1 cellular context compared by ENCODE assay signal in the genomic region with DNA sequence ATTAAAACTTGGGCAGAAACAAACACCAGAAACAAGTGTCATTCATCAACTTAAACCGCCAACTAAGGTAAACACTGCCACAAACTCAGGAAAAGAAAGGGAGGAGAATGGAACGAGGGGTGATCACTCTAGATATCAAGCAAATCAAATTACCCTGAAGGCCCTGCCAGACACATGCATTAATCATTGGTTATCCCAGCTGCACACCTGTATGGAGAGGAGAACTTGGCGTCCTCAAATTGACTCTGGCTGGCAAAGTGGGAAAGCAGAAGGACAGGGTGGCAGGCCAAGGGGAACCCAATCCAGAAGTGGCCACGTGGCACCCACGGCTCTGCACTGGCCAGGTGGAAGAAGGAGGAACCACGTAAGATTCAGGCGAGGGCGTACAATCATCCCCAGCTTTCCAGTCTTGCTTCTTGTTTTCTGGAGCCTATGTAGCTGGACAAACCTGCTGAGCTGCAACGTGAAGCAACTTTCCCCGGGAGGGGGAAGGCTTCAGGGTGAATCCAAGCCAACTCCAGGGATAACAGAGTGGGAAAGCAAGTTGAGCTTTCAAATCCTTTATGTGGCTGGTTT.
TF ChIP-seq lines count a peak whose summit lies in the region.

No MANE protein-coding gene starts in this region.

TF ChIP-seq in K562, 482 proteins besides CTCF, POLR2A, EP300 and RAD21 (continued from another document and continues in another):
- TF ChIP-seq, protein P1, sequence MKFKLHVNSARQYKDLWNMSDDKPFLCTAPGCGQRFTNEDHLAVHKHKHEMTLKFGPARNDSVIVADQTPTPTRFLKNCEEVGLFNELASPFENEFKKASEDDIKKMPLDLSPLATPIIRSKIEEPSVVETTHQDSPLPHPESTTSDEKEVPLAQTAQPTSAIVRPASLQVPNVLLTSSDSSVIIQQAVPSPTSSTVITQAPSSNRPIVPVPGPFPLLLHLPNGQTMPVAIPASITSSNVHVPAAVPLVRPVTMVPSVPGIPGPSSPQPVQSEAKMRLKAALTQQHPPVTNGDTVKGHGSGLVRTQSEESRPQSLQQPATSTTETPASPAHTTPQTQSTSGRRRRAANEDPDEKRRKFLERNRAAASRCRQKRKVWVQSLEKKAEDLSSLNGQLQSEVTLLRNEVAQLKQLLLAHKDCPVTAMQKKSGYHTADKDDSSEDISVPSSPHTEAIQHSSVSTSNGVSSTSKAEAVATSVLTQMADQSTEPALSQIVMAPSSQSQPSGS (CRISPR knock-in tag; IDR thresholded peaks at IDR 0.05) = no peak
- TF ChIP-seq MCM3 (IDR thresholded peaks at IDR 0.05) (no peak), ZKSCAN3 (CRISPR knock-in tag; IDR thresholded peaks at IDR 0.05) (no peak), JUND (IDR thresholded peaks at IDR 0.05; ENCODE audit: borderline replicate concordance, low read depth, low read length) (no peak), JUND (tag; IDR thresholded peaks at IDR 0.05; ENCODE audit: borderline replicate concordance, low read depth, low read length) (peak; percentile 21; the same call in 1 of the 3 replicates), TEAD2 (tag; IDR thresholded peaks at IDR 0.05) (peak; percentile 76), KAT2B (IDR thresholded peaks at IDR 0.05; ENCODE audit: low read depth, low read length) (no peak), NFYB (IDR thresholded peaks at IDR 0.05; ENCODE audit: extremely low read depth, insufficient read length) (no peak), TAF7 (tag; IDR thresholded peaks at IDR 0.05) (no peak; the same call in 1 of the 2 replicates), GATA2 (CRISPR knock-in tag; IDR thresholded peaks at IDR 0.05) (no peak), ZFP1 (CRISPR knock-in tag; IDR thresholded peaks at IDR 0.05) (no peak), XRCC4 (IDR thresholded peaks at IDR 0.05; ENCODE audit: extremely low read depth, insufficient read depth, insufficient read length) (no peak), WHSC1 (IDR thresholded peaks at IDR 0.05; ENCODE audit: low read length) (no peak), HEY1 (CRISPR knock-in tag; IDR thresholded peaks at IDR 0.05; ENCODE audit: borderline replicate concordance) (no peak), SIX5 (IDR thresholded peaks at IDR 0.05; ENCODE audit: borderline replicate concordance in 1 of 2, insufficient read depth in 1 of 2, low read depth in 1 of 2, low read length in 2 of 2) (no peak), GABPB1 (CRISPR knock-in tag; IDR thresholded peaks at IDR 0.05) (no peak), ARNT (IDR thresholded peaks at IDR 0.05) (0 out of 4 replicates have a peak, but pooled peaks have one; percentile 30 to 39), MCM5 (IDR thresholded peaks at IDR 0.05; ENCODE audit: low read depth) (no peak), POLR3G (IDR thresholded peaks at IDR 0.05; ENCODE audit: extremely low read depth, insufficient read length, insufficient replicate concordance) (no peak), LEF1 (IDR thresholded peaks at IDR 0.05) (no peak), BACH1 (tag; IDR thresholded peaks at IDR 0.05) (no peak), POU5F1 (IDR thresholded peaks at IDR 0.05; ENCODE audit: borderline replicate concordance, low read depth, low read length, partially characterized antibody) (no peak), ZZZ3 (IDR thresholded peaks at IDR 0.05) (no peak), HDAC3 (IDR thresholded peaks at IDR 0.05; ENCODE audit: borderline replicate concordance, partially characterized antibody) (peak; percentile 70), MECOM (CRISPR knock-in tag; IDR thresholded peaks at IDR 0.05) (peak; percentile 67), U2AF1 (optimal IDR thresholded peaks at IDR 0.05; ENCODE audit: low read depth, low read length) (no peak), ETV5 (CRISPR knock-in tag; IDR thresholded peaks at IDR 0.05; ENCODE audit: low read depth) (no peak; the same call in 1 of the 2 replicates), CHAMP1 (IDR thresholded peaks at IDR 0.05) (no peak; the same call in 1 of the 2 replicates), ZNF561 (CRISPR knock-in tag; conservative IDR thresholded peaks at IDR 0.05) (no peak), TFAP4 (CRISPR knock-in tag; IDR thresholded peaks at IDR 0.05; ENCODE audit: borderline replicate concordance) (no peak; the same call in 1 of the 2 replicates), CREB3 (tag; conservative IDR thresholded peaks at IDR 0.05; ENCODE audit: low read depth) (peak; percentile 95), TAL1 (IDR thresholded peaks at IDR 0.05) (peak; percentile 54), ELF2 (CRISPR knock-in tag; IDR thresholded peaks at IDR 0.05) (no peak), UBTF (IDR thresholded peaks at IDR 0.05; ENCODE audit: borderline replicate concordance in 1 of 2, low read depth in 2 of 2, low read length in 2 of 2) (no peak), FOS (IDR thresholded peaks at IDR 0.05; ENCODE audit: extremely low read depth, insufficient read length) (no peak), NEUROD1 (IDR thresholded peaks at IDR 0.05; ENCODE audit: borderline replicate concordance, low read depth, low read length, partially characterized antibody) (peak; percentile 50), MYBL2 (IDR thresholded peaks at IDR 0.05; ENCODE audit: low read depth) (no peak), MYBL2 (CRISPR knock-in tag; IDR thresholded peaks at IDR 0.05; ENCODE audit: borderline replicate concordance) (no peak), NCOR1 (IDR thresholded peaks at IDR 0.05) (peak; percentile 43; the same call in 1 of the 2 replicates), MTA2 (IDR thresholded peaks at IDR 0.05; ENCODE audit: low read depth) (peak; percentile 33; the same call in 1 of the 2 replicates), SAFB (IDR thresholded peaks at IDR 0.05; ENCODE audit: borderline replicate concordance, low read depth, low read length) (no peak), DNMT1 (IDR thresholded peaks at IDR 0.05) (no peak)
- TF ChIP-seq, protein P2, sequence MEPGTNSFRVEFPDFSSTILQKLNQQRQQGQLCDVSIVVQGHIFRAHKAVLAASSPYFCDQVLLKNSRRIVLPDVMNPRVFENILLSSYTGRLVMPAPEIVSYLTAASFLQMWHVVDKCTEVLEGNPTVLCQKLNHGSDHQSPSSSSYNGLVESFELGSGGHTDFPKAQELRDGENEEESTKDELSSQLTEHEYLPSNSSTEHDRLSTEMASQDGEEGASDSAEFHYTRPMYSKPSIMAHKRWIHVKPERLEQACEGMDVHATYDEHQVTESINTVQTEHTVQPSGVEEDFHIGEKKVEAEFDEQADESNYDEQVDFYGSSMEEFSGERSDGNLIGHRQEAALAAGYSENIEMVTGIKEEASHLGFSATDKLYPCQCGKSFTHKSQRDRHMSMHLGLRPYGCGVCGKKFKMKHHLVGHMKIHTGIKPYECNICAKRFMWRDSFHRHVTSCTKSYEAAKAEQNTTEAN (CRISPR knock-in tag; IDR thresholded peaks at IDR 0.05) = no peak
- TF ChIP-seq, protein P3, sequence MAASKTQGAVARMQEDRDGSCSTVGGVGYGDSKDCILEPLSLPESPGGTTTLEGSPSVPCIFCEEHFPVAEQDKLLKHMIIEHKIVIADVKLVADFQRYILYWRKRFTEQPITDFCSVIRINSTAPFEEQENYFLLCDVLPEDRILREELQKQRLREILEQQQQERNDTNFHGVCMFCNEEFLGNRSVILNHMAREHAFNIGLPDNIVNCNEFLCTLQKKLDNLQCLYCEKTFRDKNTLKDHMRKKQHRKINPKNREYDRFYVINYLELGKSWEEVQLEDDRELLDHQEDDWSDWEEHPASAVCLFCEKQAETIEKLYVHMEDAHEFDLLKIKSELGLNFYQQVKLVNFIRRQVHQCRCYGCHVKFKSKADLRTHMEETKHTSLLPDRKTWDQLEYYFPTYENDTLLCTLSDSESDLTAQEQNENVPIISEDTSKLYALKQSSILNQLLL (CRISPR knock-in tag; IDR thresholded peaks at IDR 0.05; ENCODE audit: borderline replicate concordance) = no peak
- TF ChIP-seq, protein P4, sequence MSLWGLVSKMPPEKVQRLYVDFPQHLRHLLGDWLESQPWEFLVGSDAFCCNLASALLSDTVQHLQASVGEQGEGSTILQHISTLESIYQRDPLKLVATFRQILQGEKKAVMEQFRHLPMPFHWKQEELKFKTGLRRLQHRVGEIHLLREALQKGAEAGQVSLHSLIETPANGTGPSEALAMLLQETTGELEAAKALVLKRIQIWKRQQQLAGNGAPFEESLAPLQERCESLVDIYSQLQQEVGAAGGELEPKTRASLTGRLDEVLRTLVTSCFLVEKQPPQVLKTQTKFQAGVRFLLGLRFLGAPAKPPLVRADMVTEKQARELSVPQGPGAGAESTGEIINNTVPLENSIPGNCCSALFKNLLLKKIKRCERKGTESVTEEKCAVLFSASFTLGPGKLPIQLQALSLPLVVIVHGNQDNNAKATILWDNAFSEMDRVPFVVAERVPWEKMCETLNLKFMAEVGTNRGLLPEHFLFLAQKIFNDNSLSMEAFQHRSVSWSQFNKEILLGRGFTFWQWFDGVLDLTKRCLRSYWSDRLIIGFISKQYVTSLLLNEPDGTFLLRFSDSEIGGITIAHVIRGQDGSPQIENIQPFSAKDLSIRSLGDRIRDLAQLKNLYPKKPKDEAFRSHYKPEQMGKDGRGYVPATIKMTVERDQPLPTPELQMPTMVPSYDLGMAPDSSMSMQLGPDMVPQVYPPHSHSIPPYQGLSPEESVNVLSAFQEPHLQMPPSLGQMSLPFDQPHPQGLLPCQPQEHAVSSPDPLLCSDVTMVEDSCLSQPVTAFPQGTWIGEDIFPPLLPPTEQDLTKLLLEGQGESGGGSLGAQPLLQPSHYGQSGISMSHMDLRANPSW (CRISPR knock-in tag; IDR thresholded peaks at IDR 0.05) = no peak
- TF ChIP-seq, protein P5, sequence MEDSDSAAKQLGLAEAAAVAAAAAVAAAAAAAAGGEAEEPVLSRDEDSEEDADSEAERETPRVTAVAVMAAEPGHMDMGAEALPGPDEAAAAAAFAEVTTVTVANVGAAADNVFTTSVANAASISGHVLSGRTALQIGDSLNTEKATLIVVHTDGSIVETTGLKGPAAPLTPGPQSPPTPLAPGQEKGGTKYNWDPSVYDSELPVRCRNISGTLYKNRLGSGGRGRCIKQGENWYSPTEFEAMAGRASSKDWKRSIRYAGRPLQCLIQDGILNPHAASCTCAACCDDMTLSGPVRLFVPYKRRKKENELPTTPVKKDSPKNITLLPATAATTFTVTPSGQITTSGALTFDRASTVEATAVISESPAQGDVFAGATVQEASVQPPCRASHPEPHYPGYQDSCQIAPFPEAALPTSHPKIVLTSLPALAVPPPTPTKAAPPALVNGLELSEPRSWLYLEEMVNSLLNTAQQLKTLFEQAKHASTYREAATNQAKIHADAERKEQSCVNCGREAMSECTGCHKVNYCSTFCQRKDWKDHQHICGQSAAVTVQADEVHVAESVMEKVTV (CRISPR knock-in tag; IDR thresholded peaks at IDR 0.05) = no peak
- TF ChIP-seq, protein P6, sequence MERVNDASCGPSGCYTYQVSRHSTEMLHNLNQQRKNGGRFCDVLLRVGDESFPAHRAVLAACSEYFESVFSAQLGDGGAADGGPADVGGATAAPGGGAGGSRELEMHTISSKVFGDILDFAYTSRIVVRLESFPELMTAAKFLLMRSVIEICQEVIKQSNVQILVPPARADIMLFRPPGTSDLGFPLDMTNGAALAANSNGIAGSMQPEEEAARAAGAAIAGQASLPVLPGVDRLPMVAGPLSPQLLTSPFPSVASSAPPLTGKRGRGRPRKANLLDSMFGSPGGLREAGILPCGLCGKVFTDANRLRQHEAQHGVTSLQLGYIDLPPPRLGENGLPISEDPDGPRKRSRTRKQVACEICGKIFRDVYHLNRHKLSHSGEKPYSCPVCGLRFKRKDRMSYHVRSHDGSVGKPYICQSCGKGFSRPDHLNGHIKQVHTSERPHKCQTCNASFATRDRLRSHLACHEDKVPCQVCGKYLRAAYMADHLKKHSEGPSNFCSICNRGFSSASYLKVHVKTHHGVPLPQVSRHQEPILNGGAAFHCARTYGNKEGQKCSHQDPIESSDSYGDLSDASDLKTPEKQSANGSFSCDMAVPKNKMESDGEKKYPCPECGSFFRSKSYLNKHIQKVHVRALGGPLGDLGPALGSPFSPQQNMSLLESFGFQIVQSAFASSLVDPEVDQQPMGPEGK (CRISPR knock-in tag; IDR thresholded peaks at IDR 0.05; ENCODE audit: borderline replicate concordance) = peak; percentile 35; the same call in 1 of the 2 replicates
